Comparison of ENCODE assay signal across 25 cellular contexts in the genomic region with DNA sequence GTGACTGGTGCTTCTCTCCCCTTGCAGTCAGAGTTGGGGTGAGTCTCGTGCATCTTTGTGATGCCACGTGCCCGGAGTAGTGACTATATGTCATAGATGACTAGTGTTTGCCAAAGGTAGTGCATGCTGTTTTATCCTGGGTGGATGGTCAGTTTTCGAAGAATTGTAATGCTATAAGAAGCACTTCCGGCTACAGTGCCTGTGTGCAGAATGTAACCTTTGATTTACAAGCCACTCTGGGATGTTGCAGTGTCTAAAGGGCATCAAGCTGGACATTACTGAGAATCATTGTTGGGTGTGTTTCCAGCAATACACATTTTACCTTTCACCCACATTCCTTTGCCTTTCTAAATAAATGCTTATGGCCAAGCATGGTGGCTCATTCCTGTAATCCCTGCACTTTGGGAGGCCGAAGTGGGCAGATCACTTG. TPM values are rescaled to one million over a fixed set of nuclear protein-coding genes. Genes with fewer than 3 reads are reported as not detected.
A peak's percentile ranks its signal among the peaks of the same experiment; 100 is the strongest.
DNase-seq lines count a peak whose midpoint lies in the region; ATAC-seq and TF ChIP-seq lines count a peak whose summit lies in the region.
"Had no signal": no experiment of that assay in that cellular context is flagged by ENCODE, and none has a peak within 500 bp of the region (broad histone marks: within the 10 kb centered on the region; RNA-seq: fewer than 3 reads in every experiment).

No MANE protein-coding gene starts in this region.

- ATAC-seq in naive thymus-derived CD8-positive, alpha-beta T cell, result no peak
- ATAC-seq: activated CD4-positive, alpha-beta T cell treated with anti-CD3 and anti-CD28 coated beads for 36 hours had no signal

- peak overlapping the region in 53 of 59 donors; percentile 2 to 99 (median 92) for H3K27ac ChIP-seq in dorsolateral prefrontal cortex
- H3K27ac ChIP-seq: BLaER1 treated with 17β-estradiol and CSF1 and Interleukin-3, amounts not matched to agents 10 nM and 100 nM; parathyroid adenoma; SJCRH30; stomach; tibial artery had no signal

- H3K27me3 Mint-ChIP-seq in mesothelial cell of epicardium (ENCODE audit: low read depth), result no peaks in the 10 kb centered on the region
- no peaks in the 10 kb centered on the region for H3K27me3 Mint-ChIP-seq in naive thymus-derived CD8-positive, alpha-beta T cell
- H3K27me3 Mint-ChIP-seq: activated CD4-positive, alpha-beta T cell treated with anti-CD3 and anti-CD28 coated beads for 36 hours; activated naive CD4-positive, alpha-beta T cell treated with anti-CD3 and anti-CD28 coated beads, Interleukin-2, amount 50 U/mL, for 24 hours had no signal

- H3K27ac Mint-ChIP-seq in mesothelial cell of epicardium, result no peak overlapping the region
- no peak overlapping the region for H3K27ac Mint-ChIP-seq in naive thymus-derived CD8-positive, alpha-beta T cell
- H3K27ac Mint-ChIP-seq: activated CD4-positive, alpha-beta T cell treated with anti-CD3 and anti-CD28 coated beads for 36 hours; activated naive CD4-positive, alpha-beta T cell treated with anti-CD3 and anti-CD28 coated beads, Interleukin-2, amount 50 U/mL, for 24 hours; activated T-helper 2 cell treated with anti-CD3 and anti-CD28 coated beads, Interferon-gamma antibody, Interleukin-2, Interleukin-4, amounts not matched to agents 10 μg/mL and 5 μg/mL and 100 μg/mL, durations not matched to agents 14 hours and 24 hours and 36 hours; H9 had no signal

- no peak overlapping the region for H3K4me3 ChIP-seq in dorsolateral prefrontal cortex
- H3K4me3 ChIP-seq: BLaER1 treated with 17β-estradiol and CSF1 and Interleukin-3, amounts not matched to agents 10 nM and 100 nM; lung; SJCRH30; stomach; tibial artery had no signal

- H3K36me3 Mint-ChIP-seq in mesothelial cell of epicardium, result peaks cover 26% of the 10 kb centered on the region
- H3K36me3 Mint-ChIP-seq in naive thymus-derived CD8-positive, alpha-beta T cell, result peaks cover 5 to 68% (median 31%) of the 10 kb centered on the region in 3 donors

- POLR2A ChIA-PET in naive thymus-derived CD8-positive, alpha-beta T cell (lab: Charles Lee), result no interaction called here

- no peak overlapping the region for H3K4me3 Mint-ChIP-seq in mesothelial cell of epicardium
- H3K4me3 Mint-ChIP-seq in naive thymus-derived CD8-positive, alpha-beta T cell, result no peak overlapping the region
- H3K4me3 Mint-ChIP-seq: activated CD4-positive, alpha-beta T cell treated with anti-CD3 and anti-CD28 coated beads for 36 hours; activated naive CD4-positive, alpha-beta T cell treated with anti-CD3 and anti-CD28 coated beads, Interleukin-2, amount 50 U/mL, for 24 hours; H9; neural crest cell had no signal

- intact Hi-C loops in dorsolateral prefrontal cortex (cut with DNase I), result no loop called here

- H3K27me3 ChIP-seq in dorsolateral prefrontal cortex, result no peaks in the 10 kb centered on the region
- H3K27me3 ChIP-seq: BLaER1 treated with 17β-estradiol and CSF1 and Interleukin-3, amounts not matched to agents 10 nM and 100 nM; SJCRH30; stomach; tibial artery had no signal

- H3K9me3 Mint-ChIP-seq in mesothelial cell of epicardium, result no peaks in the 10 kb centered on the region
- H3K9me3 Mint-ChIP-seq in naive thymus-derived CD8-positive, alpha-beta T cell, result no peaks in the 10 kb centered on the region
- H3K9me3 Mint-ChIP-seq: activated naive CD4-positive, alpha-beta T cell treated with anti-CD3 and anti-CD28 coated beads, Interleukin-2, amount 50 U/mL, for 24 hours; activated T-helper 2 cell treated with anti-CD3 and anti-CD28 coated beads, Interferon-gamma antibody, Interleukin-2, Interleukin-4, amounts not matched to agents 10 μg/mL and 5 μg/mL and 100 μg/mL, durations not matched to agents 14 hours and 24 hours and 36 hours; H9; neural crest cell had no signal

- DNase-seq in NCI-H524 treated with DMSO at 0.1 percent for 48 hours (lab: John Stamatoyannopoulos, UW) (peak; percentile 81), dorsolateral prefrontal cortex (no peak), mesothelial cell of epicardium (ENCODE audit: low spot score in 2 of 2, unreplicated experiment in 2 of 2) (no peak), SIG-M5 (lab: John Stamatoyannopoulos, UW) (no peak), NCI-H510A (lab: John Stamatoyannopoulos, UW) (no peak)
- no peak for DNase-seq in naive thymus-derived CD8-positive, alpha-beta T cell
- no peak for DNase-seq in stimulated activated CD8-positive, alpha-beta memory T cell treated with anti-CD3 and anti-CD28 coated beads, Interleukin-4, amount 100 ng/mL, for 48 hours
- DNase-seq: activated CD4-positive, alpha-beta T cell treated with anti-CD3 and anti-CD28 coated beads for 36 hours; amniotic stem cell; DMS79; effector memory CD4-positive, alpha-beta T cell; H9; NCI-H1417; NCI-H2029; NCI-H69; SJCRH30; stomach; T-helper 9 cell; tibial artery had no signal

- TF ChIP-seq CTCF in dorsolateral prefrontal cortex (IDR thresholded peaks at IDR 0.05 in 54 of 56, conservative IDR thresholded peaks at IDR 0.05 in 2 of 56; ENCODE audit: low read depth in 1 of 56, partially characterized antibody in 56 of 56) (peak in 2 of 56 donors; percentile 9 to 18), mesothelial cell of epicardium (IDR thresholded peaks at IDR 0.05; ENCODE audit: unreplicated experiment) (peak; percentile 31)

- H3K4me1 Mint-ChIP-seq in mesothelial cell of epicardium, result peaks cover 39% of the 10 kb centered on the region
- peaks cover 27 to 36% (median 31%) of the 10 kb centered on the region in 4 donors for H3K4me1 Mint-ChIP-seq in naive thymus-derived CD8-positive, alpha-beta T cell

RNA-seq across cellular contexts. Expression of a gene that starts 16.7 kb away (rescaled TPM):
- total RNA-seq in dorsolateral prefrontal cortex (100 to 1,000 TPM in 23 of 120 experiments, 10 to 100 TPM in 97; 43.4 to 233 (median 75.7) TPM), mesothelial cell of epicardium (38.0 to 43.7 TPM (median 42.0 TPM) in 3 replicates)
- 10 to 100 TPM; 26.9 to 28.6 TPM for total RNA-seq in naive thymus-derived CD8-positive, alpha-beta T cell
- 10 to 100 TPM in 1 of 3 donors, 1 to 10 TPM in 2; 7.2 to 12.5 (median 8.0) TPM for polyA plus RNA-seq in naive thymus-derived CD8-positive, alpha-beta T cell
